In genomic region chr19:10009269-10009665, GRCh38 we compare ENCODE assay signal across 8 cellular contexts. TPM values are rescaled to one million over a fixed set of nuclear protein-coding genes. Genes with fewer than 3 reads are reported as not detected.
DNase-seq lines count a peak whose midpoint lies in the region; ATAC-seq and TF ChIP-seq lines count a peak whose summit lies in the region.

No MANE protein-coding gene starts in this region.

- TF ChIP-seq CTCF in chondrocyte (IDR thresholded peaks at IDR 0.05): no peak
- no peak for TF ChIP-seq CTCF in liver (IDR thresholded peaks at IDR 0.05; ENCODE audit: low read depth, low read length, missing input control)
- no peak for TF ChIP-seq CTCF in suprapubic skin (IDR thresholded peaks at IDR 0.05)

- no peak for ATAC-seq in CD4-positive, CD25-positive, alpha-beta regulatory T cell (ENCODE audit: low read depth in 2 of 2)
- ATAC-seq in GM19463 (IDR thresholded peaks at IDR 0.05; ENCODE audit: unreplicated experiment) (no peak), GM18498 (IDR thresholded peaks at IDR 0.05; ENCODE audit: unreplicated experiment) (no peak)

- no peak overlapping the region for H3K9ac ChIP-seq in liver (ENCODE audit: low read depth in 1 of 2, low read length in 2 of 2)

- H3K27me3 Mint-ChIP-seq in CD4-positive, CD25-positive, alpha-beta regulatory T cell: peaks cover 57% of the 10 kb centered on the region
- peaks cover 22% of the 10 kb centered on the region for H3K27me3 Mint-ChIP-seq in chondrocyte (ENCODE audit: low read depth)

- DNase-seq in CD4-positive, CD25-positive, alpha-beta regulatory T cell: peak in 2 of 3 donors; percentile 4 to 36
- DNase-seq in SJSA1 (ENCODE audit: low read depth in 1 of 2, low spot score in 2 of 2) (peak in 1 of 2 experiments; percentile 78), chondrocyte (ENCODE audit: low spot score) (no peak), suprapubic skin (ENCODE audit: low spot score in 2 of 2) (peak in 1 of 2 donors; percentile 86), NCI-H1694 (lab: John Stamatoyannopoulos, UW) (no peak)

- H3K4me1 Mint-ChIP-seq in CD4-positive, CD25-positive, alpha-beta regulatory T cell: peaks cover 0 to 23% (median 3%) of the 10 kb centered on the region in 4 donors
- H3K4me1 Mint-ChIP-seq in chondrocyte (ENCODE audit: low read depth): peaks cover 40% of the 10 kb centered on the region

- 6% methylated on average over 28 of the region's 28 CpGs for WGBS in liver
- WGBS in suprapubic skin: 2% methylated on average over 18 of the region's 28 CpGs

- no peaks in the 10 kb centered on the region for H3K9me3 ChIP-seq in CD4-positive, CD25-positive, alpha-beta regulatory T cell (ENCODE audit: control insufficient read depth in 2 of 2, low read length in 2 of 2)
- no peaks in the 10 kb centered on the region for H3K9me3 ChIP-seq in SJSA1 (replicated peaks)
- no peaks in the 10 kb centered on the region for H3K9me3 ChIP-seq in liver (ENCODE audit: control insufficient read depth in 4 of 4, low read length in 3 of 4)
- H3K9me3 ChIP-seq in suprapubic skin: no peaks in the 10 kb centered on the region

- H3K4me3 Mint-ChIP-seq in CD4-positive, CD25-positive, alpha-beta regulatory T cell: no peak overlapping the region
- H3K4me3 Mint-ChIP-seq in chondrocyte (ENCODE audit: unreplicated experiment): peak overlapping the region; percentile 81

- no peak for TF ChIP-seq RAD21 in liver (IDR thresholded peaks at IDR 0.05)

- peaks cover 3% of the 10 kb centered on the region for H3K4me1 ChIP-seq in CD4-positive, CD25-positive, alpha-beta regulatory T cell (ENCODE audit: control insufficient read depth, insufficient read depth, low read length, poor library complexity, severe bottlenecking)
- H3K4me1 ChIP-seq in SJSA1 (replicated peaks) (peaks cover 25% of the 10 kb centered on the region), liver (ENCODE audit: control insufficient read depth in 4 of 4, insufficient read depth in 4 of 4, low read length in 3 of 4) (peaks cover 9 to 15% (median 11%) of the 10 kb centered on the region in 4 donors), suprapubic skin (peaks cover 76% of the 10 kb centered on the region)

- H3K9me3 Mint-ChIP-seq in CD4-positive, CD25-positive, alpha-beta regulatory T cell: peaks cover 0 to 13% (median 4%) of the 10 kb centered on the region in 7 donors
- no peaks in the 10 kb centered on the region for H3K9me3 Mint-ChIP-seq in chondrocyte (ENCODE audit: low read depth)

- H3K36me3 Mint-ChIP-seq in CD4-positive, CD25-positive, alpha-beta regulatory T cell: peaks cover 6% of the 10 kb centered on the region
- peaks cover 6% of the 10 kb centered on the region for H3K36me3 Mint-ChIP-seq in chondrocyte (ENCODE audit: low read depth)

- H3K4me3 ChIP-seq in CD4-positive, CD25-positive, alpha-beta regulatory T cell (ENCODE audit: low read depth, low read length): no peak overlapping the region
- H3K4me3 ChIP-seq in SJSA1: no peak overlapping the region
- peak overlapping the region in 1 of 3 donors; percentile 50 for H3K4me3 ChIP-seq in liver (ENCODE audit: low read depth in 1 of 3, low read length in 3 of 3)
- peak overlapping the region; percentile 55 for H3K4me3 ChIP-seq in suprapubic skin

- H3K36me3 ChIP-seq in CD4-positive, CD25-positive, alpha-beta regulatory T cell (ENCODE audit: control insufficient read depth, insufficient read depth, low read length): no peaks in the 10 kb centered on the region
- H3K36me3 ChIP-seq in SJSA1: no peaks in the 10 kb centered on the region
- no peaks in the 10 kb centered on the region for H3K36me3 ChIP-seq in liver (ENCODE audit: control insufficient read depth in 4 of 4, insufficient read depth in 3 of 4, low read depth in 1 of 4, low read length in 3 of 4)
- peaks cover 4% of the 10 kb centered on the region for H3K36me3 ChIP-seq in suprapubic skin

- no peak overlapping the region for H3K27ac ChIP-seq in CD4-positive, CD25-positive, alpha-beta regulatory T cell (ENCODE audit: insufficient read depth, low read length, poor library complexity, severe bottlenecking)
- H3K27ac ChIP-seq in SJSA1: peak overlapping the region; percentile 64
- H3K27ac ChIP-seq in liver (ENCODE audit: low read depth in 1 of 2, low read length in 2 of 2): no peak overlapping the region
- H3K27ac ChIP-seq in suprapubic skin: peak overlapping the region; percentile 81

- TF ChIP-seq EP300 in suprapubic skin (IDR thresholded peaks at IDR 0.05): no peak

- no peak for TF ChIP-seq POLR2A in suprapubic skin (IDR thresholded peaks at IDR 0.05)

- H3K27me3 ChIP-seq in CD4-positive, CD25-positive, alpha-beta regulatory T cell (ENCODE audit: control insufficient read depth, insufficient read depth, low read length): peaks cover 14% of the 10 kb centered on the region
- H3K27me3 ChIP-seq in SJSA1 (replicated peaks) (peaks cover 25% of the 10 kb centered on the region), liver (ENCODE audit: control insufficient read depth in 4 of 4, insufficient read depth in 4 of 4, low read length in 3 of 4) (peaks cover 0 to 4% (median 0%) of the 10 kb centered on the region in 4 donors), suprapubic skin (peaks cover 10% of the 10 kb centered on the region)

- H3K27ac Mint-ChIP-seq in CD4-positive, CD25-positive, alpha-beta regulatory T cell: no peak overlapping the region
- H3K27ac Mint-ChIP-seq in chondrocyte (ENCODE audit: unreplicated experiment): peak overlapping the region; percentile 95

TF ChIP-seq in liver, 16 proteins besides CTCF, POLR2A, EP300 and RAD21:
- TF ChIP-seq REST (IDR thresholded peaks at IDR 0.05) (peak; percentile 98), MAX (IDR thresholded peaks at IDR 0.05) (no peak), SP1 (IDR thresholded peaks at IDR 0.05) (no peak), JUND (IDR thresholded peaks at IDR 0.05) (no peak)

RNA-seq across cellular contexts. Expression of gene COL5A3, which starts 1.0 kb away (rescaled TPM):
- total RNA-seq in CD4-positive, CD25-positive, alpha-beta regulatory T cell: 2.1 TPM
- polyA plus RNA-seq in CD4-positive, CD25-positive, alpha-beta regulatory T cell: under 1 TPM in 1 of 4 donors, not detected in 3; 0.35 TPM
- total RNA-seq in SJSA1 (2014; rRNA removed; shearing (Covaris generic)): 0.38 and 0.39 TPM in 2 replicates
- total RNA-seq in chondrocyte (24.8 to 65.9 TPM (median 63.6 TPM) in 3 replicates), liver (1 to 10 TPM in 1 of 2 donors, under 1 TPM in 1; 0.14 to 1.3 TPM), suprapubic skin (10 to 100 TPM; 13.4 to 30.6 (median 18.8) TPM)
- 1 to 10 TPM in 1 of 2 donors, under 1 TPM in 1; 0.26 to 4.9 TPM for polyA plus RNA-seq in liver

RNA-seq across cellular contexts. Expression of gene RDH8, which starts 4.0 kb away (rescaled TPM):
- not detected for total RNA-seq in CD4-positive, CD25-positive, alpha-beta regulatory T cell
- polyA plus RNA-seq in CD4-positive, CD25-positive, alpha-beta regulatory T cell: not detected
- total RNA-seq in SJSA1 (2014; rRNA removed; shearing (Covaris generic)): not detected in 2 replicates
- total RNA-seq in chondrocyte (not detected in 3 replicates), liver (not detected), suprapubic skin (not detected)
- not detected for polyA plus RNA-seq in liver

Comparison
In these comparisons a context has a peak if more than half of its experiments do, and no peak if none do; other contexts are left out.
1. DNase-seq: peak in CD4-positive, CD25-positive, alpha-beta regulatory T cell (2 of 3); none in chondrocyte (single experiment) and NCI-H1694 (single experiment).
2. H3K27ac ChIP-seq: peak in SJSA1 (single experiment) and suprapubic skin (single experiment); none in CD4-positive, CD25-positive, alpha-beta regulatory T cell (single experiment) and liver (0 of 2).